Comparison of ENCODE assay signal across 9 cellular contexts in the genomic region with DNA sequence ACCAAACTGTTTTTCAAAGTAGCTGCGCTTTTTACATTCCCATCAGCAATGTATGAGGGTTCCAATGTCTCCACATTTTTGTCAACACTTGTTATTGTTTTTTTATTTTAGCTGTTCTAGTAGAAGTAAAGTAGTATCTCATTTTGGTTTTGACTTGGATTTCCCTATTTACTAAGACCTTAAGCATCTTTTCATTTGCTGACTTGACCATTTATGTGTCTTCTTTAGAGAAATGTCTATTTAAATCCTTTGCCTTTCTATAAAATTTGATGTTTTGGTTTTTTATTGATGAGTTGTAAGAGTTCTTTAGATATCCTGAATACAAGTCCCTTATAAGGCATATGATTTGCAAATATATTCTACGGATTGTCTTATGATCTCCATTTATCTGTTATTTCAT.
"Had no signal": no experiment of that assay in that cellular context is flagged by ENCODE, and none has a peak within 500 bp of the region (broad histone marks: within the 10 kb centered on the region; RNA-seq: fewer than 3 reads in every experiment).

No MANE protein-coding gene starts in this region.

- FAIRE-seq: H1, H54 had no signal

- H2AFZ ChIP-seq: GM23338 had no signal

- ATAC-seq: GM23338 had no signal

- H3K4me2 ChIP-seq: GM23338 had no signal

- H3K27ac ChIP-seq: HL-60 had no signal

- DNase-seq: H9, HCEC 1CT, HFFc6, Kasumi-1, KG1 had no signal

- H3K4me3 ChIP-seq: GM23338 had no signal
